1 cellular context compared by ENCODE assay signal in the genomic region with DNA sequence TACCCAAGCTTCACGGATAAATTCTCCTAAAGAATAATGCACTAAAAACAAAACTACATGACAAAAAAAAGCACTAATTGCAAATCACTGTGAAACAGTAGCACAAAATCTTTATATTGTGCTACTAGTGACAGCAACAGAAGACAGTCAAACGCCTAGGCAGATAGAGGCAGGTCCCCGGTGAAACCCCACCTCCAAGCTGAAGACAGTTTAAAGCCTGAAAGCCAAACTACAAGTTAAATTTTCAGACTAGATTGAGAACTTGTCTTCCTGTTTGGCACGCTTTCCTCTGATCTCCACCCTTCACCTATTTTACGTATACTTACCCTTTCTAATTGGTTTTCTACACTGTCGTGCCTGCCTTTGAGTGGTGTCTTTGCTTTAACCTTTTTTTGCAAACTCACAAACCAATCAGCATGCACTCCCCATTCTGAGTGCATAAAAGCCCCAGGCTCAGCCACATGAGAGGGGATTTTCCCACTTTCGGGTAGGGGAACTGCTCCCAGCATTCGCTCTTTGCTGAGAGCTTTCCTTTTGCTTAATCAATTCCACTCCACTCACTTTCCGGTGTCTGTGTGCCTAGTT.
TF ChIP-seq lines count a peak whose summit lies in the region.

No MANE protein-coding gene starts in this region.

TF ChIP-seq in GM12878, 131 proteins besides CTCF, POLR2A, EP300 and RAD21:
- TF ChIP-seq, protein P1, sequence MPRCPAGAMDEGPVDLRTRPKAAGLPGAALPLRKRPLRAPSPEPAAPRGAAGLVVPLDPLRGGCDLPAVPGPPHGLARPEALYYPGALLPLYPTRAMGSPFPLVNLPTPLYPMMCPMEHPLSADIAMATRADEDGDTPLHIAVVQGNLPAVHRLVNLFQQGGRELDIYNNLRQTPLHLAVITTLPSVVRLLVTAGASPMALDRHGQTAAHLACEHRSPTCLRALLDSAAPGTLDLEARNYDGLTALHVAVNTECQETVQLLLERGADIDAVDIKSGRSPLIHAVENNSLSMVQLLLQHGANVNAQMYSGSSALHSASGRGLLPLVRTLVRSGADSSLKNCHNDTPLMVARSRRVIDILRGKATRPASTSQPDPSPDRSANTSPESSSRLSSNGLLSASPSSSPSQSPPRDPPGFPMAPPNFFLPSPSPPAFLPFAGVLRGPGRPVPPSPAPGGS (IDR thresholded peaks at IDR 0.05; ENCODE audit: borderline replicate concordance, insufficient read depth, low read depth, low read length, poor library complexity, severe bottlenecking), result no peak
- TF ChIP-seq IKZF2 (IDR thresholded peaks at IDR 0.05), result peak in 1 of 2 experiments; percentile 47; a peak in 2 of 4 replicates
- no peak for TF ChIP-seq TCF3 (IDR thresholded peaks at IDR 0.05; ENCODE audit: borderline replicate concordance, insufficient read depth, low read depth, low read length)
- TF ChIP-seq PML (IDR thresholded peaks at IDR 0.05; ENCODE audit: low read length), result no peak
- no peak for TF ChIP-seq TAF1 (IDR thresholded peaks at IDR 0.05; ENCODE audit: borderline replicate concordance, low read depth, low read length)
- TF ChIP-seq POU2F2 (IDR thresholded peaks at IDR 0.05; ENCODE audit: borderline replicate concordance, low read depth, low read length), result 0 out of 3 replicates have a peak, but pooled peaks have one; percentile 32
- TF ChIP-seq CBX5 (IDR thresholded peaks at IDR 0.05; ENCODE audit: low read depth), result peak; percentile 78; the same call in 1 of the 2 replicates
- peak; percentile 32; the same call in 1 of the 2 replicates for TF ChIP-seq RUNX3 (IDR thresholded peaks at IDR 0.05; ENCODE audit: low read length)
- TF ChIP-seq PAX8 (IDR thresholded peaks at IDR 0.05), result no peak
- peak; percentile 67 for TF ChIP-seq RELA (IDR thresholded peaks at IDR 0.05; ENCODE audit: borderline replicate concordance, partially characterized antibody)
- TF ChIP-seq SPI1 (IDR thresholded peaks at IDR 0.05; ENCODE audit: borderline replicate concordance, insufficient read depth, low read depth, low read length), result peak; percentile 19; the same call in 1 of the 2 replicates
- no peak for TF ChIP-seq GATAD2B (conservative IDR thresholded peaks at IDR 0.05; ENCODE audit: low read depth)
- TF ChIP-seq PAX5 (IDR thresholded peaks at IDR 0.05; ENCODE audit: borderline replicate concordance, low read depth, low read length), result no peak
- no peak for TF ChIP-seq RB1 (IDR thresholded peaks at IDR 0.05; ENCODE audit: borderline replicate concordance)
- TF ChIP-seq NBN (IDR thresholded peaks at IDR 0.05), result no peak
